Comparison of ENCODE assay signal across 8 cellular contexts in the genomic region with DNA sequence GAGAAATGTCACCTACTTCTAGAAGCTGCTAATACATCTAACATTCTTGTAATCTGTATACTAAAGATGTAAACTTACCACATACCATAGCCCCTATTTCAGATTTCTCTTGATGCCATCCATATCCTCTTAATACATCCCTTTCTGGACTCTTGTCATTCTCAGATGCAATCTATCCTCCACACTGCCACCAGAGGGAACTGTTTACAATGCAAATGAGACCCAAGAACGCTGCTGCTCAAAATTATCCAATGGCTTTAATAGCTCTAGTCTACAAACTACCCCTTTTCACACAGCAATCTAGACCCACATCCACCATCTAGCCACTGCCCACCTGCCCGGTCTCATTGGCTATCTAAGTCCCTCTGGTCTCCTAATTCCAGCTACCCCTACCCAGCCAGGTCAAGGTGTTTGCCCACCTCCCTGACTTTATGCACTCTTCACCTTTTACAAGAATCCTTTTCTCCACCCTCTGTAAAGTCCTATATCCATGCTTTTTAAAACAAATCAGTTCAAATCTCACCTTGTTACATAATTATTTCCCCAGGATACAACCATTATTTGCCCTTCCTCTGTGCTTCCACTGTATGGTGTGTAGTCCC. TPM values are rescaled to one million over a fixed set of nuclear protein-coding genes. Genes with fewer than 3 reads are reported as not detected.
A peak's percentile ranks its signal among the peaks of the same experiment; 100 is the strongest.
DNase-seq lines count a peak whose midpoint lies in the region; ATAC-seq and TF ChIP-seq lines count a peak whose summit lies in the region.

No MANE protein-coding gene starts in this region.

- ATAC-seq in GM18511 (IDR thresholded peaks at IDR 0.05; ENCODE audit: unreplicated experiment) (peak; percentile 34), HG03060 (IDR thresholded peaks at IDR 0.05; ENCODE audit: low read depth, unreplicated experiment) (peak; percentile 23), left lung (peak; percentile 87), omental fat pad (ENCODE audit: low FRiP score) (no peak)

- in situ Hi-C loops in Caki2 (cut with HindIII; ENCODE audit: low pct_unique_long_range_greater_than_20kb, low sequenced_read_pairs) (no loop called here), astrocyte of the spinal cord (cut with HindIII; ENCODE audit: low sequenced_read_pairs) (no loop called here)

- H3K4me1 ChIP-seq in left lung = no peaks in the 10 kb centered on the region

- H3K27ac ChIP-seq in left lung = no peak overlapping the region

- H3K4me3 ChIP-seq in astrocyte of the spinal cord (ENCODE audit: low read depth, low read length) (no peak overlapping the region), left lung (no peak overlapping the region)

- TF ChIP-seq CTCF in astrocyte of the spinal cord (IDR thresholded peaks at IDR 0.05; ENCODE audit: low read depth, low read length) (peak; percentile 72), left lung (IDR thresholded peaks at IDR 0.05) (peak in 1 of 2 donors; percentile 28), omental fat pad (IDR thresholded peaks at IDR 0.05) (no peak)

- peaks cover 0 to 12% of the 10 kb centered on the region in 2 donors for H3K27me3 ChIP-seq in left lung

- DNase-seq in Caki2 (ENCODE audit: low read depth) = peak; percentile 51
- DNase-seq in NCI-H2171 (lab: John Stamatoyannopoulos, UW) = peak; percentile 11
- DNase-seq in astrocyte of the spinal cord (ENCODE audit: low read depth, low spot score) = peak; percentile 59
- no peak for DNase-seq in left lung
- DNase-seq in HK-2 (ENCODE audit: unreplicated experiment) = no peak
- no peak for DNase-seq in omental fat pad (ENCODE audit: low spot score)

- H3K9me3 ChIP-seq in left lung = no peaks in the 10 kb centered on the region

- intact Hi-C loops in left lung (cut with DNase I) = no loop called here

- no peaks in the 10 kb centered on the region for H3K36me3 ChIP-seq in left lung

RNA-seq across cellular contexts. Expression of a gene that starts 14.8 kb away (rescaled TPM):
- total RNA-seq in Caki2 (2014; rRNA removed; shearing (Covaris generic); ENCODE audit: low replicate concordance) = 8.5 and 16.0 TPM in 2 replicates
- total RNA-seq in left lung (10 to 100 TPM in 1 of 2 donors, 1 to 10 TPM in 1; 5.2 to 12.4 TPM), omental fat pad (1 to 10 TPM in 1 of 4 donors, under 1 TPM in 3; 0.16 to 1.7 (median 0.56) TPM)

RNA-seq across cellular contexts. Expression of a gene that starts 59.4 kb away (rescaled TPM):
- 7.7 and 15.3 TPM in 2 replicates for total RNA-seq in Caki2 (2014; rRNA removed; shearing (Covaris generic); ENCODE audit: low replicate concordance)
- total RNA-seq in left lung = 1 to 10 TPM; 3.3 to 8.6 TPM
- total RNA-seq in omental fat pad = 1 to 10 TPM; 1.2 to 4.5 (median 4.0) TPM

Comparison
In these comparisons a context has a peak if more than half of its experiments do, and no peak if none do; other contexts are left out.
1. DNase-seq: peak in Caki2 (single experiment), NCI-H2171 (single experiment) and astrocyte of the spinal cord (single experiment); none in left lung (0 of 2), HK-2 (single experiment) and omental fat pad (single experiment).